Comparison of ENCODE assay signal across 24 cellular contexts in genomic region chr4:907103-907400, GRCh38. TPM values are rescaled to one million over a fixed set of nuclear protein-coding genes. Genes with fewer than 3 reads are reported as not detected.
DNase-seq lines count a peak whose midpoint lies in the region; ATAC-seq and TF ChIP-seq lines count a peak whose summit lies in the region.
"Had no signal": no experiment of that assay in that cellular context is flagged by ENCODE, and none has a peak within 500 bp of the region (broad histone marks: within the 10 kb centered on the region; RNA-seq: fewer than 3 reads in every experiment).

No MANE protein-coding gene starts in this region.

- DNase-seq in Right ventricle myocardium inferior (ENCODE audit: missing footprints) (peak; percentile 44), right cardiac atrium (no peak), lower lobe of right lung (no peak), DMS53 (lab: John Stamatoyannopoulos, UW) (no peak), Kasumi-1 (lab: John Stamatoyannopoulos, UW) (no peak), MM.1S (no peak)
- DNase-seq: BE2C, COR-L47, DMS79, EL, GDM1, HCEC 1CT, KBM-7, MG63, NCI-H1048, NCI-H1417, NCI-H1694, NCI-H2029 treated with DMSO at 0.1 percent for 48 hours, NCI-H2227 treated with DMSO at 0.1 percent for 48 hours, NCI-H69, SHP77 treated with DMSO at 0.1 percent for 48 hours had no signal

- TF ChIP-seq CTCF in brain (conservative IDR thresholded peaks at IDR 0.05): no peak
- no peak for TF ChIP-seq CTCF in lower lobe of right lung (IDR thresholded peaks at IDR 0.05)
- TF ChIP-seq CTCF in MM.1S (IDR thresholded peaks at IDR 0.05; ENCODE audit: low read length): no peak

- no peak overlapping the region for H3K4me2 ChIP-seq in MM.1S (ENCODE audit: low read depth, low read length)

- no peak overlapping the region for H3K4me3 Mint-ChIP-seq in brain

- H3K79me2 ChIP-seq in MM.1S (ENCODE audit: low read length): peaks cover 27% of the 10 kb centered on the region

- H3K9me3 ChIP-seq in right cardiac atrium (ENCODE audit: control insufficient read depth, low read length) (no peaks in the 10 kb centered on the region), lower lobe of right lung (no peaks in the 10 kb centered on the region), MM.1S (replicated peaks; ENCODE audit: insufficient read depth, low read length) (no peaks in the 10 kb centered on the region)
- H3K9me3 ChIP-seq: MG63 had no signal

- H3K4me3 ChIP-seq in right cardiac atrium (ENCODE audit: low read length) (no peak overlapping the region), lower lobe of right lung (no peak overlapping the region), MM.1S (ENCODE audit: low read length) (no peak overlapping the region)
- H3K4me3 ChIP-seq: MG63 had no signal

- peaks cover 37% of the 10 kb centered on the region for H3K36me3 Mint-ChIP-seq in brain

- peaks cover 6% of the 10 kb centered on the region for H3K4me1 Mint-ChIP-seq in brain

- peak overlapping the region in 4 of 5 experiments; percentile 44 to 79 (median 64) for H3K27ac Mint-ChIP-seq in brain

- no peaks in the 10 kb centered on the region for H3K4me1 ChIP-seq in right cardiac atrium (ENCODE audit: control insufficient read depth, insufficient read depth, low read length)
- H3K4me1 ChIP-seq in lower lobe of right lung: peaks cover 18% of the 10 kb centered on the region
- H3K4me1 ChIP-seq in MM.1S (ENCODE audit: low read length): no peaks in the 10 kb centered on the region

- H3K9ac ChIP-seq in MM.1S (ENCODE audit: low read length): no peak overlapping the region

- H3K27me3 ChIP-seq in right cardiac atrium (ENCODE audit: control insufficient read depth, insufficient read depth) (no peaks in the 10 kb centered on the region), lower lobe of right lung (ENCODE audit: low read depth) (no peaks in the 10 kb centered on the region), MM.1S (replicated peaks; ENCODE audit: insufficient read depth, low read length) (no peaks in the 10 kb centered on the region)
- H3K27me3 ChIP-seq: BE2C, MG63 had no signal

- no peaks in the 10 kb centered on the region for H3F3A ChIP-seq in MM.1S (ENCODE audit: insufficient read depth, low read length)

- intact Hi-C loops in Right ventricle myocardium inferior (cut with DNase I): no loop called here
- intact Hi-C loops in right cardiac atrium (cut with DNase I): no loop called here
- intact Hi-C loops in lower lobe of right lung (cut with DNase I): no loop called here

- H3K27ac ChIP-seq in right cardiac atrium (ENCODE audit: low read length) (no peak overlapping the region), lower lobe of right lung (peak overlapping the region; percentile 58), MM.1S (ENCODE audit: low read length) (no peak overlapping the region)
- H3K27ac ChIP-seq: 22Rv1 had no signal

- WGBS in right cardiac atrium: 94% methylated on average over 7 of the region's 7 CpGs

- no peaks in the 10 kb centered on the region for H3K9me3 Mint-ChIP-seq in brain

- H3K27me3 Mint-ChIP-seq in brain: peaks cover 2% of the 10 kb centered on the region

- no peak overlapping the region for H2AFZ ChIP-seq in MM.1S (ENCODE audit: low read length)

- ATAC-seq in Right ventricle myocardium inferior: no peak
- no peak for ATAC-seq in right cardiac atrium
- ATAC-seq in lower lobe of right lung: no peak
- ATAC-seq: Panc1 had no signal

- no peaks in the 10 kb centered on the region for H3K9me2 ChIP-seq in MM.1S (replicated peaks; ENCODE audit: insufficient read depth, low read length)

- H3K36me3 ChIP-seq in lower lobe of right lung (peaks cover 64% of the 10 kb centered on the region), MM.1S (replicated peaks; ENCODE audit: insufficient read depth, low read length) (peaks cover 3% of the 10 kb centered on the region; the same call in 1 of the 2 replicates)
- H3K36me3 ChIP-seq: MG63 had no signal

- no peaks in the 10 kb centered on the region for H4K20me1 ChIP-seq in MM.1S (ENCODE audit: insufficient read depth, low read length)

RNA-seq across cellular contexts. Expression of gene GAK, which starts 25.1 kb away (rescaled TPM):
- total RNA-seq in Right ventricle myocardium inferior (29.3 TPM), right cardiac atrium (10 to 100 TPM; 35.5 to 40.2 (median 37.6) TPM), lower lobe of right lung (130 TPM)
- polyA plus RNA-seq in right cardiac atrium (45.6 TPM), brain (ENCODE audit: insufficient read depth, low read depth, low replicate concordance) (71.3 TPM)

RNA-seq across cellular contexts. Expression of gene TMEM175, which starts 25.2 kb away (rescaled TPM):
- total RNA-seq in Right ventricle myocardium inferior (17.4 TPM), right cardiac atrium (10 to 100 TPM; 20.9 to 26.0 (median 23.0) TPM), lower lobe of right lung (45.3 TPM)
- polyA plus RNA-seq in right cardiac atrium (31.1 TPM), brain (ENCODE audit: insufficient read depth, low read depth, low replicate concordance) (61.5 TPM)
